In genomic region chr12:99146730-99147129, GRCh38 we compare ENCODE assay signal across 18 cellular contexts.
DNase-seq lines count a peak whose midpoint lies in the region; ATAC-seq and TF ChIP-seq lines count a peak whose summit lies in the region.
"Had no signal": no experiment of that assay in that cellular context is flagged by ENCODE, and none has a peak within 500 bp of the region (broad histone marks: within the 10 kb centered on the region; RNA-seq: fewer than 3 reads in every experiment).

No MANE protein-coding gene starts in this region.

- no peak overlapping the region for H2BK15ac ChIP-seq in neuronal stem cell (ENCODE audit: low read length)

- intact Hi-C loops in left ventricle myocardium superior (cut with micrococcal nuclease), result no loop called here

- H3K4me1 ChIP-seq in neuronal stem cell (ENCODE audit: control insufficient read depth in 2 of 2, insufficient read depth in 1 of 2, low read depth in 1 of 2, low read length in 2 of 2), result peaks cover 4% of the 10 kb centered on the region in 2 donors
- H3K4me1 ChIP-seq: Peyer's patch had no signal

- H3K27me3 ChIP-seq in neuronal stem cell (ENCODE audit: control insufficient read depth in 3 of 3, insufficient read depth in 3 of 3, low read depth in 1 of 3, low read length in 3 of 3), result no peaks in the 10 kb centered on the region
- H3K27me3 ChIP-seq: Peyer's patch had no signal

- no peak overlapping the region for H2BK5ac ChIP-seq in neuronal stem cell (ENCODE audit: low read length)

- H2BK12ac ChIP-seq in neuronal stem cell (ENCODE audit: low read length), result no peak overlapping the region

- H3K4me3 ChIP-seq in GM12865 (ENCODE audit: low read depth, low read length), result no peak overlapping the region
- H3K4me3 ChIP-seq in neuronal stem cell (ENCODE audit: low read length in 2 of 2), result no peak overlapping the region
- H3K4me3 ChIP-seq: Peyer's patch had no signal

- no peak overlapping the region for H4K8ac ChIP-seq in neuronal stem cell (ENCODE audit: low read depth, low read length)

- H3K18ac ChIP-seq in neuronal stem cell (ENCODE audit: low read length), result no peak overlapping the region

- no peak overlapping the region for H2AK5ac ChIP-seq in neuronal stem cell (ENCODE audit: low read depth, low read length)

- no peak overlapping the region for H3K23ac ChIP-seq in neuronal stem cell (ENCODE audit: low read depth, low read length, poor library complexity)

- H3K4ac ChIP-seq in neuronal stem cell (ENCODE audit: low read length), result no peak overlapping the region

- no peaks in the 10 kb centered on the region for H3K79me1 ChIP-seq in neuronal stem cell (ENCODE audit: low read depth, low read length)

- H3K27ac ChIP-seq in angular gyrus (ENCODE audit: low read depth, low read length) (peak overlapping the region; percentile 38), neuronal stem cell (replicated peaks; ENCODE audit: low read length) (peak overlapping the region; percentile 62)
- H3K27ac ChIP-seq: HL-60, Peyer's patch had no signal

- H3K4me2 ChIP-seq in neuronal stem cell (ENCODE audit: insufficient read depth, low read length, poor library complexity, severe bottlenecking), result no peak overlapping the region

- DNase-seq in GM12865 (ENCODE audit: low read depth), result peak; percentile 23
- peak; percentile 36 for DNase-seq in NAMALWA (ENCODE audit: low spot score)
- DNase-seq in neuronal stem cell (ENCODE audit: low spot score), result no peak
- no peak for DNase-seq in activated T-cell treated with anti-CD3 and anti-CD28 coated beads, Interleukin-2, amount 50 U/mL, for 48 hours
- no peak for DNase-seq in activated gamma-delta T cell (lab: John Stamatoyannopoulos, UW)
- DNase-seq in left ventricle myocardium superior, result no peak
- DNase-seq: DMS 273 treated with DMSO at 0.1 percent for 48 hours, GDM1, H9, NCI-H1105 treated with DMSO at 0.1 percent for 48 hours, NCI-H1694, NCI-H2081 treated with DMSO at 0.1 percent for 48 hours, NCI-H510A, NCI-H748 treated with DMSO at 0.1 percent for 48 hours, Peyer's patch, SHP77 had no signal

- no peak overlapping the region for H2BK120ac ChIP-seq in neuronal stem cell (ENCODE audit: low read depth, low read length)

- TF ChIP-seq CTCF in GM12865 (IDR thresholded peaks at IDR 0.05; ENCODE audit: insufficient read depth, low read depth, low read length, missing control alignments), result no peak

- no peak overlapping the region for H3K9ac ChIP-seq in neuronal stem cell (ENCODE audit: low read depth, low read length, poor library complexity)

- WGBS in neuronal stem cell (ENCODE audit: extremely low coverage in 2 of 2, insufficient read length in 2 of 2, insufficient replicate concordance in 1 of 2), 2 donors, result no CpG with 5 or more reads among the region's 5 CpGs

- peak overlapping the region; percentile 56 for H2AFZ ChIP-seq in neuronal stem cell (ENCODE audit: low read length)

- no peak overlapping the region for H4K91ac ChIP-seq in neuronal stem cell (ENCODE audit: low read depth, low read length, poor library complexity)

- H3K36me3 ChIP-seq in neuronal stem cell (replicated peaks in 1 of 2; ENCODE audit: control insufficient read depth in 2 of 2, insufficient read depth in 2 of 2, low read length in 2 of 2), result no peaks in the 10 kb centered on the region
- H3K36me3 ChIP-seq: Peyer's patch had no signal

- no peak for ATAC-seq in left ventricle myocardium superior

- no peak overlapping the region for H3K14ac ChIP-seq in neuronal stem cell (ENCODE audit: low read length)

- H3K9me3 ChIP-seq in neuronal stem cell (replicated peaks in 1 of 2; ENCODE audit: control insufficient read depth in 2 of 2, insufficient read depth in 1 of 2, low read depth in 1 of 2, low read length in 2 of 2), result peaks cover 2 to 13% of the 10 kb centered on the region in 2 donors
- H3K9me3 ChIP-seq: Peyer's patch had no signal

Comparison
In these comparisons a context has a peak if more than half of its experiments do, and no peak if none do; other contexts are left out.
1. DNase-seq: peak in GM12865 (single experiment) and NAMALWA (single experiment); none in neuronal stem cell (single experiment), activated T-cell treated with anti-CD3 and anti-CD28 coated beads, Interleukin-2, amount 50 U/mL, for 48 hours (0 of 2), activated gamma-delta T cell (single experiment) and left ventricle myocardium superior (single experiment).